ENCODE assay signal across 24 cellular contexts in genomic region chr14:97796511-97796910, GRCh38.
"Had no signal": no experiment of that assay in that cellular context is flagged by ENCODE, and none has a peak within 500 bp of the region (broad histone marks: within the 10 kb centered on the region; RNA-seq: fewer than 3 reads in every experiment).

No MANE protein-coding gene starts in this region.

- H3K4me3 ChIP-seq: adrenal gland, ascending aorta, colonic mucosa, gastroesophageal sphincter, pancreas, vagina had no signal

- H3K4me1 ChIP-seq: adrenal gland, ascending aorta, colonic mucosa, gastroesophageal sphincter, pancreas, vagina had no signal

- H3K4me3 Mint-ChIP-seq: activated B cell treated with CpG ODN at 0.5 μM for 24 hours; activated naive CD8-positive, alpha-beta T cell; central memory CD8-positive, alpha-beta T cell; natural killer cell treated with Interleukin-12 subunit alpha and Interleukin-12 subunit beta and Interleukin-15 and Interleukin-18, amount 100 ng/mL, for 72 hours; T-helper 17 cell; type B pancreatic cell had no signal

- DNase-seq: activated B cell treated with CpG ODN at 0.5 μM for 24 hours; activated CD4-positive, alpha-beta T cell treated with anti-CD3 and anti-CD28 coated beads for 4 hours; activated CD8-positive, alpha-beta memory T cell treated with anti-CD3 and anti-CD28 coated beads, Interleukin-2, amount 50 U/mL, for 48 hours; activated effector memory CD4-positive, alpha-beta T cell treated with anti-CD3 and anti-CD28 coated beads, Interleukin-2, amount 50 U/mL, for 16 hours; activated T-cell treated with anti-CD3 and anti-CD28 coated beads, Interleukin-2, amount 50 U/mL, for 48 hours; adrenal gland; brain microvascular endothelial cell; colonic mucosa; head of caudate nucleus; left ventricle myocardium superior; mammary epithelial cell; pancreas; right cardiac atrium; SW 1271; T-helper 17 cell had no signal

- H3K27ac Mint-ChIP-seq: activated B cell treated with CpG ODN at 0.5 μM for 24 hours; activated naive CD8-positive, alpha-beta T cell; natural killer cell treated with Interleukin-12 subunit alpha and Interleukin-12 subunit beta and Interleukin-15 and Interleukin-18, amount 100 ng/mL, for 72 hours; T-helper 17 cell; type B pancreatic cell had no signal

- H3K36me3 Mint-ChIP-seq: activated naive CD8-positive, alpha-beta T cell; natural killer cell treated with Interleukin-12 subunit alpha and Interleukin-12 subunit beta and Interleukin-15 and Interleukin-18, amount 100 ng/mL, for 72 hours; type B pancreatic cell had no signal

- H3K9me3 Mint-ChIP-seq: central memory CD8-positive, alpha-beta T cell; natural killer cell treated with Interleukin-12 subunit alpha and Interleukin-12 subunit beta and Interleukin-15 and Interleukin-18, amount 100 ng/mL, for 72 hours; type B pancreatic cell had no signal

- H3K27ac ChIP-seq: adrenal gland, ascending aorta, brain microvascular endothelial cell, colonic mucosa, gastroesophageal sphincter, neutrophil, pancreas, vagina had no signal

- H3K9me3 ChIP-seq: adrenal gland, ascending aorta, colonic mucosa, gastroesophageal sphincter, neutrophil, pancreas, vagina had no signal

- H3K4me1 Mint-ChIP-seq: activated B cell treated with CpG ODN at 0.5 μM for 24 hours, T-helper 17 cell had no signal

- ATAC-seq: gastroesophageal sphincter, left ventricle myocardium superior, pancreas, right cardiac atrium, T-helper 17 cell had no signal

- H3K36me3 ChIP-seq: adrenal gland, ascending aorta, brain microvascular endothelial cell, colonic mucosa, gastroesophageal sphincter, neutrophil, pancreas, vagina had no signal

- FAIRE-seq: islet of Langerhans, pancreas had no signal

- H3K27me3 ChIP-seq: ascending aorta, brain microvascular endothelial cell, colonic mucosa, neutrophil, vagina had no signal

- H3K27me3 Mint-ChIP-seq: activated B cell treated with CpG ODN at 0.5 μM for 24 hours; activated naive CD8-positive, alpha-beta T cell; central memory CD8-positive, alpha-beta T cell; natural killer cell treated with Interleukin-12 subunit alpha and Interleukin-12 subunit beta and Interleukin-15 and Interleukin-18, amount 100 ng/mL, for 72 hours; T-helper 17 cell had no signal
